In genomic region chr12:83261998-83262397, GRCh38 we compare ENCODE assay signal across 2 cellular contexts.
TF ChIP-seq lines count a peak whose summit lies in the region.

No MANE protein-coding gene starts in this region.

TF ChIP-seq in HEK293, 187 proteins besides CTCF, POLR2A, EP300 and RAD21:
- TF ChIP-seq ZBTB6 (tag by site-specific recombination; IDR thresholded peaks at IDR 0.05) (no peak), ZNF302 (tag by site-specific recombination; IDR thresholded peaks at IDR 0.05; ENCODE audit: low read depth) (no peak), ZNF2 (tag by site-specific recombination; IDR thresholded peaks at IDR 0.05) (no peak), SP7 (tag by site-specific recombination; IDR thresholded peaks at IDR 0.05) (no peak), ZNF10 (tag by site-specific recombination; IDR thresholded peaks at IDR 0.05) (no peak), ZNF510 (tag by site-specific recombination; IDR thresholded peaks at IDR 0.05; ENCODE audit: insufficient replicate concordance) (no peak), ZNF837 (tag by site-specific recombination; IDR thresholded peaks at IDR 0.05) (no peak), ZXDB (tag by site-specific recombination; IDR thresholded peaks at IDR 0.05) (no peak), ZNF16 (tag by site-specific recombination; IDR thresholded peaks at IDR 0.05; ENCODE audit: low read depth) (no peak)
- TF ChIP-seq, protein P1, sequence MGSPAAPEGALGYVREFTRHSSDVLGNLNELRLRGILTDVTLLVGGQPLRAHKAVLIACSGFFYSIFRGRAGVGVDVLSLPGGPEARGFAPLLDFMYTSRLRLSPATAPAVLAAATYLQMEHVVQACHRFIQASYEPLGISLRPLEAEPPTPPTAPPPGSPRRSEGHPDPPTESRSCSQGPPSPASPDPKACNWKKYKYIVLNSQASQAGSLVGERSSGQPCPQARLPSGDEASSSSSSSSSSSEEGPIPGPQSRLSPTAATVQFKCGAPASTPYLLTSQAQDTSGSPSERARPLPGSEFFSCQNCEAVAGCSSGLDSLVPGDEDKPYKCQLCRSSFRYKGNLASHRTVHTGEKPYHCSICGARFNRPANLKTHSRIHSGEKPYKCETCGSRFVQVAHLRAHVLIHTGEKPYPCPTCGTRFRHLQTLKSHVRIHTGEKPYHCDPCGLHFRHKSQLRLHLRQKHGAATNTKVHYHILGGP (tag by site-specific recombination; IDR thresholded peaks at IDR 0.05), result no peak
- TF ChIP-seq, protein P2, sequence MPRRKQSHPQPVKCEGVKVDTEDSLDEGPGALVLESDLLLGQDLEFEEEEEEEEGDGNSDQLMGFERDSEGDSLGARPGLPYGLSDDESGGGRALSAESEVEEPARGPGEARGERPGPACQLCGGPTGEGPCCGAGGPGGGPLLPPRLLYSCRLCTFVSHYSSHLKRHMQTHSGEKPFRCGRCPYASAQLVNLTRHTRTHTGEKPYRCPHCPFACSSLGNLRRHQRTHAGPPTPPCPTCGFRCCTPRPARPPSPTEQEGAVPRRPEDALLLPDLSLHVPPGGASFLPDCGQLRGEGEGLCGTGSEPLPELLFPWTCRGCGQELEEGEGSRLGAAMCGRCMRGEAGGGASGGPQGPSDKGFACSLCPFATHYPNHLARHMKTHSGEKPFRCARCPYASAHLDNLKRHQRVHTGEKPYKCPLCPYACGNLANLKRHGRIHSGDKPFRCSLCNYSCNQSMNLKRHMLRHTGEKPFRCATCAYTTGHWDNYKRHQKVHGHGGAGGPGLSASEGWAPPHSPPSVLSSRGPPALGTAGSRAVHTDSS (tag by site-specific recombination; IDR thresholded peaks at IDR 0.05), result no peak

TF ChIP-seq in H1, 55 proteins besides CTCF, POLR2A, EP300 and RAD21 (continued from another document):
- TF ChIP-seq CHD7 (IDR thresholded peaks at IDR 0.05; ENCODE audit: insufficient replicate concordance, low read length), result no peak
- no peak for TF ChIP-seq KDM1A (IDR thresholded peaks at IDR 0.05; ENCODE audit: borderline replicate concordance, low read length)
- no peak for TF ChIP-seq HDAC6 (IDR thresholded peaks at IDR 0.05; ENCODE audit: low read depth, low read length)
TF ChIP-seq in H1: peak in this region for 0.
